30 cellular contexts compared by ENCODE assay signal in genomic region chrX:12580548-12580947, GRCh38.
DNase-seq lines count a peak whose midpoint lies in the region; ATAC-seq and TF ChIP-seq lines count a peak whose summit lies in the region.
"Had no signal": no experiment of that assay in that cellular context is flagged by ENCODE, and none has a peak within 500 bp of the region (broad histone marks: within the 10 kb centered on the region; RNA-seq: fewer than 3 reads in every experiment).

No MANE protein-coding gene starts in this region.

- H2BK15ac ChIP-seq in IMR-90 (ENCODE audit: low read depth, low read length), result no peak overlapping the region

- H3K9ac ChIP-seq in IMR-90 (ENCODE audit: low read depth, low read length), result no peak overlapping the region
- H3K9ac ChIP-seq: GM23248, KMS-11 had no signal

- H3K9me1 ChIP-seq in IMR-90 (ENCODE audit: insufficient read depth, low read length), result no peaks in the 10 kb centered on the region

- TF ChIP-seq EP300 in suprapubic skin (IDR thresholded peaks at IDR 0.05) (no peak), gastroesophageal sphincter (IDR thresholded peaks at IDR 0.05) (no peak)

- no peak overlapping the region for H2BK5ac ChIP-seq in IMR-90 (ENCODE audit: low read depth, low read length, poor library complexity, severe bottlenecking)

- H2AFZ ChIP-seq in IMR-90 (replicated peaks; ENCODE audit: low read length, poor library complexity), result no peak overlapping the region
- H2AFZ ChIP-seq: GM23248 had no signal

- H4K8ac ChIP-seq in IMR-90 (ENCODE audit: low read depth in 2 of 2, low read length in 2 of 2), result no peak overlapping the region

- peak; percentile 31 for DNase-seq in COLO829 (ENCODE audit: low spot score)
- peak; percentile 7 for DNase-seq in IMR-90
- no peak for DNase-seq in RWPE2 (ENCODE audit: low spot score)
- DNase-seq in hippocampal formation (lab: John Stamatoyannopoulos, UW), result no peak
- no peak for DNase-seq in suprapubic skin (ENCODE audit: low spot score in 2 of 2)
- no peak for DNase-seq in T-helper 1 cell
- DNase-seq: activated CD4-positive, alpha-beta T cell treated with anti-CD3 and anti-CD28 coated beads, Interleukin-2, amount 50 U/mL, for 1 hour; activated effector memory CD4-positive, alpha-beta T cell treated with anti-CD3 and anti-CD28 coated beads, Interleukin-2, amount 50 U/mL, for 16 hours; activated naive CD8-positive, alpha-beta T cell treated with anti-CD3 and anti-CD28 coated beads, Interleukin-2, amount 10 ng/mL, durations not matched to agents 7 days and 5 days; activated T-cell treated with anti-CD3 and anti-CD28 coated beads, Interleukin-2, amount 50 U/mL, for 24 hours; central memory CD4-positive, alpha-beta T cell; COR-L47; GM23248; lower lobe of right lung; mucosa of descending colon; natural killer cell; NCI-H1436; NCI-H2107; NCI-H748 treated with DMSO at 0.1 percent for 48 hours; nucleus accumbens; sigmoid colon; stimulated activated CD4-positive, alpha-beta T cell treated with anti-CD3 and anti-CD28 coated beads, Interleukin-4, amount 100 ng/mL, for 1 hour had no signal

- no peak overlapping the region for H3K4ac ChIP-seq in IMR-90 (ENCODE audit: low read depth, low read length)

- ATAC-seq in IMR-90 (ENCODE audit: low read depth), result no peak
- ATAC-seq in RWPE2 (ENCODE audit: low read depth), result peak; percentile 96
- peak; percentile 76 for ATAC-seq in esophagus mucosa
- no peak for ATAC-seq in gastroesophageal sphincter
- ATAC-seq: lower lobe of right lung, mucosa of descending colon, natural killer cell, WTC11 had no signal

- POLR2A ChIA-PET in IMR-90 (lab: Charles Lee; ENCODE audit: unreplicated experiment), result no interaction called here

- TF ChIP-seq CTCF in IMR-90 (conservative IDR thresholded peaks at IDR 0.05; ENCODE audit: low read depth, low read length) (no peak), RWPE2 (IDR thresholded peaks at IDR 0.05; ENCODE audit: poor library complexity, severe bottlenecking) (no peak), suprapubic skin (IDR thresholded peaks at IDR 0.05) (no peak), gastroesophageal sphincter (IDR thresholded peaks at IDR 0.05) (no peak)

- no peak overlapping the region for H3K14ac ChIP-seq in IMR-90 (replicated peaks; ENCODE audit: low read depth, low read length)

- H2BK120ac ChIP-seq in IMR-90 (ENCODE audit: low read depth, low read length), result no peak overlapping the region

- H3K27me3 ChIP-seq in IMR-90 (ENCODE audit: control insufficient read depth, insufficient read depth, low read length), result no peaks in the 10 kb centered on the region
- H3K27me3 ChIP-seq in RWPE2 (ENCODE audit: insufficient read depth, poor library complexity, severe bottlenecking), result no peaks in the 10 kb centered on the region
- H3K27me3 ChIP-seq in suprapubic skin, result no peaks in the 10 kb centered on the region
- no peaks in the 10 kb centered on the region for H3K27me3 ChIP-seq in gastroesophageal sphincter
- H3K27me3 ChIP-seq: esophagus muscularis mucosa, sigmoid colon, SJSA1, tibial nerve had no signal

- intact Hi-C loops in IMR-90 (cut with micrococcal nuclease), result no loop called here

- no CpG with 5 or more reads among the region's 3 CpGs for WGBS in IMR-90 (ENCODE audit: extremely low coverage in 2 of 2, insufficient read length in 1 of 2), 2 experiments
- WGBS in suprapubic skin, result 40% methylated on average over 3 of the region's 3 CpGs
- WGBS in gastroesophageal sphincter (ENCODE audit: low coverage in 1 of 2), 2 donors, result 17 to 84% methylated on average over 1 to 2 of the region's 3 CpGs

- no peak overlapping the region for H4K91ac ChIP-seq in IMR-90 (ENCODE audit: insufficient read depth, low read depth, low read length)

- H4K5ac ChIP-seq in IMR-90 (ENCODE audit: low read depth, low read length), result no peak overlapping the region

- no peak overlapping the region for H3K4me2 ChIP-seq in IMR-90 (ENCODE audit: low read depth, low read length)
- H3K4me2 ChIP-seq: KMS-11 had no signal

- no peak for TF ChIP-seq POLR2A in IMR-90 (IDR thresholded peaks at IDR 0.05; ENCODE audit: low read depth, low read length)
- TF ChIP-seq POLR2A in suprapubic skin (IDR thresholded peaks at IDR 0.05), result no peak
- TF ChIP-seq POLR2A in gastroesophageal sphincter (IDR thresholded peaks at IDR 0.05), result no peak

- H3K18ac ChIP-seq in IMR-90 (ENCODE audit: low read depth, low read length), result no peak overlapping the region

- H3K36me3 ChIP-seq in IMR-90 (ENCODE audit: control insufficient read depth, insufficient read depth, low read length) (no peaks in the 10 kb centered on the region), RWPE2 (ENCODE audit: low read depth) (no peaks in the 10 kb centered on the region), suprapubic skin (no peaks in the 10 kb centered on the region), gastroesophageal sphincter (no peaks in the 10 kb centered on the region)
- H3K36me3 ChIP-seq: esophagus muscularis mucosa, lower lobe of right lung, prostate gland, sigmoid colon, SJSA1, tibial nerve had no signal

- H3K4me1 ChIP-seq in IMR-90 (ENCODE audit: control insufficient read depth, insufficient read depth, low read length), result no peaks in the 10 kb centered on the region
- H3K4me1 ChIP-seq in RWPE2 (ENCODE audit: insufficient read depth, poor library complexity, severe bottlenecking), result peaks cover 12% of the 10 kb centered on the region
- H3K4me1 ChIP-seq in suprapubic skin, result no peaks in the 10 kb centered on the region
- no peaks in the 10 kb centered on the region for H3K4me1 ChIP-seq in gastroesophageal sphincter
- H3K4me1 ChIP-seq: esophagus muscularis mucosa, lower lobe of right lung, prostate gland, sigmoid colon, SJSA1, tibial nerve had no signal

- H3K27ac ChIP-seq in IMR-90 (ENCODE audit: insufficient read depth, low read length) (no peak overlapping the region), RWPE2 (ENCODE audit: poor library complexity, severe bottlenecking) (peak overlapping the region; percentile 52), suprapubic skin (no peak overlapping the region), gastroesophageal sphincter (no peak overlapping the region)
- H3K27ac ChIP-seq: esophagus muscularis mucosa, GM23248, KMS-11, lower lobe of right lung, prostate gland, sigmoid colon, SJSA1, tibial nerve had no signal

- no peak overlapping the region for H2BK20ac ChIP-seq in IMR-90 (ENCODE audit: low read depth, low read length)

- TF ChIP-seq RAD21 in IMR-90 (IDR thresholded peaks at IDR 0.05; ENCODE audit: low read length), result no peak

- H3K56ac ChIP-seq in IMR-90 (ENCODE audit: extremely low read depth, insufficient read depth, low read length), result no peak overlapping the region

- H3K9me3 ChIP-seq in IMR-90 (ENCODE audit: control insufficient read depth, insufficient read depth, low read length) (peaks cover 3% of the 10 kb centered on the region; the same call in 1 of the 2 replicates), RWPE2 (ENCODE audit: severe bottlenecking) (no peaks in the 10 kb centered on the region), suprapubic skin (no peaks in the 10 kb centered on the region), gastroesophageal sphincter (no peaks in the 10 kb centered on the region)
- H3K9me3 ChIP-seq: esophagus muscularis mucosa, lower lobe of right lung, mucosa of descending colon, prostate gland, sigmoid colon, SJSA1, tibial nerve had no signal

- H2AK5ac ChIP-seq in IMR-90 (ENCODE audit: low read depth, low read length), result no peak overlapping the region

- no TSS peak for BruUV-seq in IMR-90 (replicated peaks; lab: Mats Ljungman, UMichigan)

- H3K4me3 ChIP-seq in IMR-90 (ENCODE audit: insufficient read depth, low read depth, low read length) (no peak overlapping the region), RWPE2 (ENCODE audit: severe bottlenecking) (no peak overlapping the region), suprapubic skin (no peak overlapping the region), gastroesophageal sphincter (no peak overlapping the region)
- H3K4me3 ChIP-seq: esophagus muscularis mucosa, GM23248, lower lobe of right lung, mucosa of descending colon, prostate gland, sigmoid colon, SJSA1, tibial nerve had no signal

- dilution Hi-C loops in IMR-90 (cut with HindIII; ENCODE audit: low sequenced_read_pairs, unreplicated experiment), result no loop called here

- no peak overlapping the region for H2AK9ac ChIP-seq in IMR-90 (replicated peaks; ENCODE audit: low read depth, low read length, poor library complexity)

- no peaks in the 10 kb centered on the region for H4K20me1 ChIP-seq in IMR-90 (ENCODE audit: insufficient read depth, low read length)

- CTCF ChIA-PET in IMR-90 (lab: Yijun Ruan, JAX), result no interaction called here

- H3K23ac ChIP-seq in IMR-90 (ENCODE audit: low read depth, low read length), result no peak overlapping the region

- no peaks in the 10 kb centered on the region for H3K79me1 ChIP-seq in IMR-90 (ENCODE audit: low read depth in 1 of 2, low read length in 2 of 2)

- in situ Hi-C loops in IMR-90 (cut with MboI; ENCODE audit: low sequenced_read_pairs), result no loop called here

TF ChIP-seq in IMR-90, 13 proteins besides CTCF, POLR2A, EP300 and RAD21 (continues in another document):
- TF ChIP-seq RFX5 (IDR thresholded peaks at IDR 0.05; ENCODE audit: low read depth, low read length), result no peak
- no peak for TF ChIP-seq USF2 (IDR thresholded peaks at IDR 0.05; ENCODE audit: low read depth, low read length)
- TF ChIP-seq BHLHE40 (IDR thresholded peaks at IDR 0.05; ENCODE audit: low read depth, low read length), result no peak
- TF ChIP-seq ELK1 (IDR thresholded peaks at IDR 0.05; ENCODE audit: borderline replicate concordance, low read depth, low read length), result no peak
- TF ChIP-seq RCOR1 (IDR thresholded peaks at IDR 0.05; ENCODE audit: insufficient replicate concordance, low read length), result no peak
- TF ChIP-seq CEBPB (IDR thresholded peaks at IDR 0.05; ENCODE audit: low read depth, low read length), result no peak
- no peak for TF ChIP-seq NFE2L2 (IDR thresholded peaks at IDR 0.05; ENCODE audit: low read depth, low read length)
- no peak for TF ChIP-seq CHD1 (IDR thresholded peaks at IDR 0.05; ENCODE audit: low read depth, low read length)
- no peak for TF ChIP-seq FOS (IDR thresholded peaks at IDR 0.05; ENCODE audit: low read depth, low read length)

Comparison
In these comparisons a context has a peak if more than half of its experiments do, and no peak if none do; other contexts are left out.
1. DNase-seq: peak in COLO829 (single experiment) and IMR-90 (single experiment); none in RWPE2 (single experiment), hippocampal formation (0 of 2), suprapubic skin (0 of 2) and T-helper 1 cell (0 of 5).
2. ATAC-seq: peak in RWPE2 (single experiment) and esophagus mucosa (single experiment); none in IMR-90 (single experiment) and gastroesophageal sphincter (single experiment).